ENCODE assay signal across 1 cellular context in genomic region chr17:80263253-80264047, GRCh38.
TF ChIP-seq lines count a peak whose summit lies in the region.

No MANE protein-coding gene starts in this region.

TF ChIP-seq in HepG2, 621 proteins besides CTCF, POLR2A, EP300 and RAD21 (continued from another document and continues in another):
- TF ChIP-seq ZNF687 (CRISPR knock-in tag; IDR thresholded peaks at IDR 0.05) (peak; percentile 85), STAT6 (CRISPR knock-in tag; IDR thresholded peaks at IDR 0.05; ENCODE audit: borderline replicate concordance) (no peak), ZFP90 (CRISPR knock-in tag; IDR thresholded peaks at IDR 0.05; ENCODE audit: borderline replicate concordance) (peak; percentile 87), ZBTB44 (CRISPR knock-in tag; IDR thresholded peaks at IDR 0.05) (no peak), FOSL2 (CRISPR knock-in tag; IDR thresholded peaks at IDR 0.05) (peak; percentile 43; the same call in 1 of the 2 replicates), ATF7-NPFF (CRISPR knock-in tag; IDR thresholded peaks at IDR 0.05; ENCODE audit: low read depth) (no peak), GRHL1 (CRISPR knock-in tag; conservative IDR thresholded peaks at IDR 0.05) (no peak), TOE1 (CRISPR knock-in tag; IDR thresholded peaks at IDR 0.05) (no peak), ATF3 (CRISPR knock-in tag; IDR thresholded peaks at IDR 0.05) (no peak), HOMEZ (CRISPR knock-in tag; IDR thresholded peaks at IDR 0.05; ENCODE audit: low read depth) (peak; percentile 62; the same call in 1 of the 2 replicates), ZNF709 (CRISPR knock-in tag; IDR thresholded peaks at IDR 0.05) (0 out of 2 replicates have a peak, but pooled peaks have one; percentile 26), HMG20A (CRISPR knock-in tag; IDR thresholded peaks at IDR 0.05; ENCODE audit: borderline replicate concordance) (peak; percentile 43; the same call in 1 of the 2 replicates), ZNF33B (CRISPR knock-in tag; IDR thresholded peaks at IDR 0.05) (no peak), ZNF674 (CRISPR knock-in tag; IDR thresholded peaks at IDR 0.05; ENCODE audit: low read depth) (no peak), ELF4 (CRISPR knock-in tag; IDR thresholded peaks at IDR 0.05; ENCODE audit: borderline replicate concordance) (no peak), ZNF354B (CRISPR knock-in tag; IDR thresholded peaks at IDR 0.05) (no peak), MTERF4 (CRISPR knock-in tag; IDR thresholded peaks at IDR 0.05) (0 out of 2 replicates have a peak, but pooled peaks have one; percentile 59), ZNF768 (CRISPR knock-in tag; IDR thresholded peaks at IDR 0.05) (no peak), ZNF160 (CRISPR knock-in tag; IDR thresholded peaks at IDR 0.05) (peak; percentile 57; the same call in 1 of the 2 replicates), CSRNP1 (CRISPR knock-in tag; IDR thresholded peaks at IDR 0.05) (no peak), ZNF737 (CRISPR knock-in tag; IDR thresholded peaks at IDR 0.05; ENCODE audit: borderline replicate concordance) (no peak), TCF12 (IDR thresholded peaks at IDR 0.05) (no peak), TCF12 (CRISPR knock-in tag; IDR thresholded peaks at IDR 0.05) (0 out of 2 replicates have a peak, but pooled peaks have one; percentile 20), NR0B2 (CRISPR knock-in tag; IDR thresholded peaks at IDR 0.05) (peak; percentile 84), ZNF598 (CRISPR knock-in tag; IDR thresholded peaks at IDR 0.05; ENCODE audit: borderline replicate concordance) (no peak), KDM3A (CRISPR knock-in tag; IDR thresholded peaks at IDR 0.05; ENCODE audit: low read depth) (no peak), ZNF558 (CRISPR knock-in tag; IDR thresholded peaks at IDR 0.05; ENCODE audit: borderline replicate concordance) (no peak), IKZF1 (IDR thresholded peaks at IDR 0.05) (no peak), ZNF746 (CRISPR knock-in tag; IDR thresholded peaks at IDR 0.05) (no peak), ZMYM4 (CRISPR knock-in tag; IDR thresholded peaks at IDR 0.05) (peak; percentile 58; the same call in 1 of the 2 replicates), AGO2 (optimal IDR thresholded peaks at IDR 0.05; ENCODE audit: low read depth, low read length) (peak; percentile 80), ARID3A (IDR thresholded peaks at IDR 0.05; ENCODE audit: low read depth, low read length) (peak; percentile 67; the same call in 1 of the 2 replicates), ETS1 (CRISPR knock-in tag; IDR thresholded peaks at IDR 0.05) (no peak), NCOA5 (CRISPR knock-in tag; IDR thresholded peaks at IDR 0.05) (no peak), ZNF121 (CRISPR knock-in tag; IDR thresholded peaks at IDR 0.05) (no peak), ETV5 (CRISPR knock-in tag; IDR thresholded peaks at IDR 0.05; ENCODE audit: borderline replicate concordance) (no peak; the same call in 1 of the 2 replicates), ZNF557 (CRISPR knock-in tag; IDR thresholded peaks at IDR 0.05) (peak; percentile 73; the same call in 1 of the 2 replicates), ZBTB39 (CRISPR knock-in tag; IDR thresholded peaks at IDR 0.05) (no peak), ZNF468 (CRISPR knock-in tag; IDR thresholded peaks at IDR 0.05) (no peak), MAFG (CRISPR knock-in tag; IDR thresholded peaks at IDR 0.05) (no peak)
